ENCODE assay signal across 9 cellular contexts in the genomic region with DNA sequence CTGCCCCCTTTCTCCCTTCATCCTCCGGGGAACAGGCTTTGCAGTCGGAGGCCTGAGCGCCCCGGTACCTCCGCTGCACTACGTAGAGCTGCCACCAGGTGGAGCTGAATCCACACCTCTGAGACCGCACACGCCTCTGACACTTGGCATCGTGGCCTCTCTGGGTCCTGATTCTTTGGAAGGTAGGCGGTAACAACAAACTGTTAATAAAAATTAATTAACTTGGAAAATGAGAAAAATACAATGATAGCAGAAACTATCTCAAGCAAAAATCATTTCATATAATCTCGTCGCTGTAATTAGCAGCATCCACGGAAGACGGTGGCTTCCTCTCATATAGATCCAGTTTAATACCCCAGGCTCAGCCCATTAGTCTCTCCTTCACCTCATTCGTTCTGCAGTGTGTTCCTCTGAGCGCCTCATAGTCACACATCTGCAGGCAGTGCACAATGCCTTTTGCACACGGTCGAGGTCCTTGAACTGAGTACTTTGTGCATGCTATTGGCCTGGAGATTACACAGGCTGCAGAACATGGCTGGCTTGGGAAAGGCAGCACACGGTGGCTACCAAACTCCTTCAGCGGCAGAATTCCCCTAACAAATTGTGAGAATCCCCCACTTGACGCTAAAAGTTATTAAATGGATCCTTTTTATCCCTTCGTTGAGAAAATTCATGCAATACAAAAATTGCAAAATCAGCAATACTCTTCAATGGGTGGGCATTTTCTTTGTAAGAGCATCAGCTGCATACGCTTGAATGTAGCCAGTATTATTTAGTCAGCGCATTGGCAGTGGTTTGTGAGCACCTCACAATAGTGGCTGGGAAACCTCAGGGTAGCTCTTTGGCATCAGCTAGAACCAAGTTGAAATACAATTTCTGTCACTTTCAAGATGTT. TPM values are rescaled to one million over a fixed set of nuclear protein-coding genes. Genes with fewer than 3 reads are reported as not detected.
DNase-seq lines count a peak whose midpoint lies in the region; ATAC-seq lines count a peak whose summit lies in the region.
"Had no signal": no experiment of that assay in that cellular context is flagged by ENCODE, and none has a peak within 500 bp of the region (broad histone marks: within the 10 kb centered on the region; RNA-seq: fewer than 3 reads in every experiment).

No MANE protein-coding gene starts in this region.

- peak; percentile 87 for ATAC-seq in GM19043 (IDR thresholded peaks at IDR 0.05; ENCODE audit: low read depth, unreplicated experiment)
- peak; percentile 80 for ATAC-seq in HG03159 (IDR thresholded peaks at IDR 0.05; ENCODE audit: unreplicated experiment)
- ATAC-seq in activated CD8-positive, alpha-beta T cell treated with anti-CD3 and anti-CD28 coated beads, Interleukin-2, amount 10 ng/mL, durations not matched to agents 7 days and 5 days, result peak; percentile 93

- H3K36me3 ChIP-seq in effector memory CD4-positive, alpha-beta T cell (ENCODE audit: control insufficient read depth, insufficient read depth, low read length), result no peaks in the 10 kb centered on the region
- no peaks in the 10 kb centered on the region for H3K36me3 ChIP-seq in mesenchymal stem cell (ENCODE audit: control insufficient read depth in 1 of 2, insufficient read depth in 2 of 2, low read depth in 1 of 2, low read length in 2 of 2)

- H3K4me1 Mint-ChIP-seq in activated CD8-positive, alpha-beta T cell treated with anti-CD3 and anti-CD28 coated beads, Interleukin-2, amount 10 ng/mL, durations not matched to agents 7 days and 5 days (ENCODE audit: low read depth), result peaks cover 2% of the 10 kb centered on the region

- no peaks in the 10 kb centered on the region for H3K9me3 Mint-ChIP-seq in activated CD8-positive, alpha-beta T cell treated with anti-CD3 and anti-CD28 coated beads, Interleukin-2, amount 10 ng/mL, durations not matched to agents 7 days and 5 days (ENCODE audit: insufficient read depth)

- no peak overlapping the region for H2BK15ac ChIP-seq in mesenchymal stem cell (ENCODE audit: low read depth, poor library complexity, severe bottlenecking)

- DNase-seq in CD1c-positive myeloid dendritic cell (ENCODE audit: extremely low spot score) (peak; percentile 87), NCI-H748 treated with DMSO at 0.1 percent for 48 hours (lab: John Stamatoyannopoulos, UW) (peak; percentile 61), mesenchymal stem cell (peak; percentile 50)
- peak; percentile 86 for DNase-seq in activated CD8-positive, alpha-beta T cell treated with anti-CD3 and anti-CD28 coated beads, Interleukin-2, amount 10 ng/mL, durations not matched to agents 7 days and 5 days
- peak; percentile 48 to 61 (median 55) for DNase-seq in effector memory CD4-positive, alpha-beta T cell
- DNase-seq in stimulated activated CD8-positive, alpha-beta memory T cell treated with anti-CD3 and anti-CD28 coated beads, Interleukin-4, amount 100 ng/mL, for 1 hour (ENCODE audit: low read depth in 2 of 2, low spot score in 1 of 2), result peak; percentile 64 to 66

- H3K27ac ChIP-seq in effector memory CD4-positive, alpha-beta T cell (ENCODE audit: insufficient read depth, low read length, poor library complexity, severe bottlenecking), result no peak overlapping the region
- H3K27ac ChIP-seq in mesenchymal stem cell (ENCODE audit: low read length, poor library complexity, severe bottlenecking), result no peak overlapping the region

- H2BK5ac ChIP-seq in mesenchymal stem cell (ENCODE audit: low read depth, low read length, poor library complexity, severe bottlenecking), result no peak overlapping the region

- no peak overlapping the region for H2AK5ac ChIP-seq in mesenchymal stem cell (ENCODE audit: low read length, severe bottlenecking)

- no peak overlapping the region for H3K27ac Mint-ChIP-seq in activated CD8-positive, alpha-beta T cell treated with anti-CD3 and anti-CD28 coated beads, Interleukin-2, amount 10 ng/mL, durations not matched to agents 7 days and 5 days

- H3K4ac ChIP-seq in mesenchymal stem cell (ENCODE audit: low read depth in 1 of 2, low read length in 2 of 2), result no peak overlapping the region

- POLR2A ChIA-PET in activated CD8-positive, alpha-beta T cell treated with anti-CD3 and anti-CD28 coated beads, Interleukin-2, amount 10 ng/mL, durations not matched to agents 7 days and 5 days (lab: Charles Lee), result no interaction called here

- CTCF ChIA-PET in activated CD8-positive, alpha-beta T cell treated with anti-CD3 and anti-CD28 coated beads, Interleukin-2, amount 10 ng/mL, durations not matched to agents 7 days and 5 days (lab: Charles Lee), result interaction anchor here (0.6 to 10.3 kb wide), 14 partner anchors 7 to 1613 kb away, joined by 3 to 333 read pairs (median 4); partner anchors contain the start of gene TAS2R40

- H3K4me3 Mint-ChIP-seq in activated CD8-positive, alpha-beta T cell treated with anti-CD3 and anti-CD28 coated beads, Interleukin-2, amount 10 ng/mL, durations not matched to agents 7 days and 5 days, result no peak overlapping the region

- H3K27me3 Mint-ChIP-seq in activated CD8-positive, alpha-beta T cell treated with anti-CD3 and anti-CD28 coated beads, Interleukin-2, amount 10 ng/mL, durations not matched to agents 7 days and 5 days (ENCODE audit: low read depth), result peaks cover 22% of the 10 kb centered on the region

- no peak overlapping the region for H3K18ac ChIP-seq in mesenchymal stem cell (ENCODE audit: low read depth in 1 of 2, low read length in 2 of 2)

- 48% methylated on average over 20 of the region's 24 CpGs for WGBS in mesenchymal stem cell

- H2BK120ac ChIP-seq in mesenchymal stem cell (ENCODE audit: low read depth, low read length), result no peak overlapping the region

- H4K91ac ChIP-seq in mesenchymal stem cell (ENCODE audit: low read length), result no peak overlapping the region

- no peaks in the 10 kb centered on the region for H3K4me1 ChIP-seq in effector memory CD4-positive, alpha-beta T cell (ENCODE audit: control insufficient read depth, insufficient read depth, low read length, poor library complexity, severe bottlenecking)
- H3K4me1 ChIP-seq in mesenchymal stem cell (ENCODE audit: control insufficient read depth, insufficient read depth, low read depth, low read length), result no peaks in the 10 kb centered on the region

- no peak overlapping the region for H4K8ac ChIP-seq in mesenchymal stem cell (ENCODE audit: low read length)

- no peak overlapping the region for H2BK12ac ChIP-seq in mesenchymal stem cell (ENCODE audit: low read length in 2 of 2)

- H3K4me3 ChIP-seq in effector memory CD4-positive, alpha-beta T cell (ENCODE audit: insufficient read depth, low read depth, low read length, poor library complexity, severe bottlenecking), result no peak overlapping the region
- H3K4me3 ChIP-seq in mesenchymal stem cell (ENCODE audit: insufficient read depth in 1 of 2, low read depth in 1 of 2, low read length in 2 of 2), result no peak overlapping the region

- no peak overlapping the region for H2AFZ ChIP-seq in mesenchymal stem cell (ENCODE audit: low read depth, low read length)

- no peak overlapping the region for H3K14ac ChIP-seq in mesenchymal stem cell (ENCODE audit: low read length in 2 of 2)

- H3K79me1 ChIP-seq in mesenchymal stem cell (replicated peaks; ENCODE audit: low read length, poor library complexity, severe bottlenecking), result no peaks in the 10 kb centered on the region

- H3K36me3 Mint-ChIP-seq in activated CD8-positive, alpha-beta T cell treated with anti-CD3 and anti-CD28 coated beads, Interleukin-2, amount 10 ng/mL, durations not matched to agents 7 days and 5 days (ENCODE audit: low read depth), result no peaks in the 10 kb centered on the region

- no peaks in the 10 kb centered on the region for H3K9me3 ChIP-seq in effector memory CD4-positive, alpha-beta T cell (ENCODE audit: control insufficient read depth, low read length)
- H3K9me3 ChIP-seq in mesenchymal stem cell (ENCODE audit: control insufficient read depth, low read length), result no peaks in the 10 kb centered on the region

- no peak overlapping the region for H3K4me2 ChIP-seq in mesenchymal stem cell (ENCODE audit: low read length, poor library complexity, severe bottlenecking)

- no peaks in the 10 kb centered on the region for H3K27me3 ChIP-seq in effector memory CD4-positive, alpha-beta T cell (replicated peaks; ENCODE audit: control insufficient read depth, insufficient read depth, low read length, poor library complexity, severe bottlenecking)
- peaks cover 0 to 9% of the 10 kb centered on the region in 2 experiments for H3K27me3 ChIP-seq in mesenchymal stem cell (ENCODE audit: control insufficient read depth in 1 of 2, insufficient read depth in 1 of 2, low read length in 2 of 2)

- H3K9ac ChIP-seq in mesenchymal stem cell (ENCODE audit: low read length), result no peak overlapping the region

- no peak overlapping the region for H3K23ac ChIP-seq in mesenchymal stem cell (ENCODE audit: low read length in 2 of 2)

RNA-seq across cellular contexts. Expression of gene OR9A2, which starts 18.7 kb away (rescaled TPM):
- not detected for total RNA-seq in activated CD8-positive, alpha-beta T cell treated with anti-CD3 and anti-CD28 coated beads, Interleukin-2, amount 10 ng/mL, durations not matched to agents 7 days and 5 days
- not detected for polyA plus RNA-seq in mesenchymal stem cell (2013, experiment 1 of 2)
- not detected for polyA plus RNA-seq in mesenchymal stem cell (2013, experiment 2 of 2)
- total RNA-seq: T-helper 2 cell treated with Interferon-gamma antibody and Interleukin-4, amounts not matched to agents 100 ng/mL and 5 ng/mL, for 36 hours had no signal

RNA-seq across cellular contexts. Expression of gene OR6V1, which starts 43.9 kb away (rescaled TPM):
- total RNA-seq in activated CD8-positive, alpha-beta T cell treated with anti-CD3 and anti-CD28 coated beads, Interleukin-2, amount 10 ng/mL, durations not matched to agents 7 days and 5 days, result not detected
- polyA plus RNA-seq in mesenchymal stem cell (2013, experiment 1 of 2), result not detected
- polyA plus RNA-seq in mesenchymal stem cell (2013, experiment 2 of 2), result not detected
- total RNA-seq: T-helper 2 cell treated with Interferon-gamma antibody and Interleukin-4, amounts not matched to agents 100 ng/mL and 5 ng/mL, for 36 hours had no signal

RNA-seq across cellular contexts. Expression of gene KEL, which starts 46.1 kb away (rescaled TPM):
- 1 to 10 TPM; 1.0 to 1.1 TPM for total RNA-seq in activated CD8-positive, alpha-beta T cell treated with anti-CD3 and anti-CD28 coated beads, Interleukin-2, amount 10 ng/mL, durations not matched to agents 7 days and 5 days
- 0.04 TPM for polyA plus RNA-seq in mesenchymal stem cell (2013, experiment 1 of 2)
- polyA plus RNA-seq in mesenchymal stem cell (2013, experiment 2 of 2), result not detected
